In the genomic region with DNA sequence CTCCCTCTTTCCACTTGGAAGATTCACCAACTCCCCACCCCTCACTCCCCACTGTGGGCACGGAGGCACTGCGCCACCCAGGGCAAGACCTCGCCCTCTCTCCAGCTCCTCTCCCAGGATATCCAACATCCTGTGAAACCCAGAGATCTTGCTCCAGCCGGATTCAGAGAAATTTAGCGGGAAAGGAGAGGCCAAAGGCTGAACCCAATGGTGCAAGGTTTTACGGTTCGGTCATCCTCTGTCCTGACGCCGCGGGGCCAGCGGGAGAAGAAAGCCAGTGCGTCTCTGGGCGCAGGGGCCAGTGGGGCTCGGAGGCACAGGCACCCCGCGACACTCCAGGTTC, we compare ENCODE assay signal across 8 cellular contexts. TPM values are rescaled to one million over a fixed set of nuclear protein-coding genes. Genes with fewer than 3 reads are reported as not detected.
A peak's percentile ranks its signal among the peaks of the same experiment; 100 is the strongest.
DNase-seq lines count a peak whose midpoint lies in the region; ATAC-seq, FAIRE-seq and TF ChIP-seq lines count a peak whose summit lies in the region.

No MANE protein-coding gene starts in this region.

- peak overlapping the region; percentile 49 to 92 (median 77) for H3K4me3 ChIP-seq in pancreas

- TF ChIP-seq CTCF in pancreas (IDR thresholded peaks at IDR 0.05) = no peak

- H3K9me3 ChIP-seq in pancreas = no peaks in the 10 kb centered on the region

- FAIRE-seq in RCC 7860 (lab: Jason Lieb, UNC) = no peak
- no peak for FAIRE-seq in pancreas (lab: Jason Lieb, UNC)

- H3K27ac ChIP-seq in pancreas = peak overlapping the region; percentile 77 to 95 (median 86)

- intact Hi-C loops in pancreas (cut with DNase I) = loop anchor here in 1 of 3 donors (10.0 kb wide), 1 partner anchor 134 kb away; no protein-coding TSS in a partner anchor

- ATAC-seq in esophagus mucosa (peak; percentile 4), pancreas (no peak), GM19035 (IDR thresholded peaks at IDR 0.05; ENCODE audit: unreplicated experiment) (no peak)

- 13% methylated on average over 16 of the region's 16 CpGs for WGBS in pancreas, 2 donors

- H3K4me1 ChIP-seq in pancreas = peaks cover 0 to 33% (median 11%) of the 10 kb centered on the region in 3 donors

- DNase-seq in DMS114 treated with DMSO at 0.1 percent for 48 hours (lab: John Stamatoyannopoulos, UW; ENCODE audit: unreplicated experiment) (peak; percentile 38), RCC 7860 (ENCODE audit: low spot score) (peak; percentile 45), pancreas (no peak), NCI-H82 treated with DMSO at 0.1 percent for 48 hours (lab: John Stamatoyannopoulos, UW; ENCODE audit: unreplicated experiment) (no peak), epidermal melanocyte (ENCODE audit: insufficient read length, low spot score) (no peak), SKM-1 treated with dmso at 0.1 percent for 144 hours (lab: John Stamatoyannopoulos, UW; ENCODE audit: unreplicated experiment) (no peak)

- no peaks in the 10 kb centered on the region for H3K27me3 ChIP-seq in pancreas

- H3K36me3 ChIP-seq in pancreas = no peaks in the 10 kb centered on the region

RNA-seq across cellular contexts. Expression of a gene that starts 0.4 kb away (rescaled TPM):
- total RNA-seq in esophagus mucosa (814 TPM), pancreas (100 to 1,000 TPM; 343 to 677 (median 391) TPM)
- 100 to 1,000 TPM; 133 TPM for polyA plus RNA-seq in pancreas

Comparison
In these comparisons a context has a peak if more than half of its experiments do, and no peak if none do; other contexts are left out.
1. DNase-seq: peak in DMS114 treated with DMSO at 0.1 percent for 48 hours (single experiment) and RCC 7860 (single experiment); none in pancreas (0 of 6), NCI-H82 treated with DMSO at 0.1 percent for 48 hours (single experiment), epidermal melanocyte (single experiment) and SKM-1 treated with dmso at 0.1 percent for 144 hours (single experiment).